2 cellular contexts compared by ENCODE assay signal in genomic region chr16:30477773-30478172, GRCh38. TPM values are rescaled to one million over a fixed set of nuclear protein-coding genes. Genes with fewer than 3 reads are reported as not detected.
"Had no signal": no experiment of that assay in that cellular context is flagged by ENCODE, and none has a peak within 500 bp of the region (broad histone marks: within the 10 kb centered on the region; RNA-seq: fewer than 3 reads in every experiment).

No MANE protein-coding gene starts in this region.

RNA-seq across cellular contexts. Expression of gene ITGAL, which starts 5.2 kb away (rescaled TPM):
- total RNA-seq: foreskin keratinocyte, SJSA1 had no signal
- polyA plus RNA-seq: foreskin keratinocyte had no signal
